In the genomic region with DNA sequence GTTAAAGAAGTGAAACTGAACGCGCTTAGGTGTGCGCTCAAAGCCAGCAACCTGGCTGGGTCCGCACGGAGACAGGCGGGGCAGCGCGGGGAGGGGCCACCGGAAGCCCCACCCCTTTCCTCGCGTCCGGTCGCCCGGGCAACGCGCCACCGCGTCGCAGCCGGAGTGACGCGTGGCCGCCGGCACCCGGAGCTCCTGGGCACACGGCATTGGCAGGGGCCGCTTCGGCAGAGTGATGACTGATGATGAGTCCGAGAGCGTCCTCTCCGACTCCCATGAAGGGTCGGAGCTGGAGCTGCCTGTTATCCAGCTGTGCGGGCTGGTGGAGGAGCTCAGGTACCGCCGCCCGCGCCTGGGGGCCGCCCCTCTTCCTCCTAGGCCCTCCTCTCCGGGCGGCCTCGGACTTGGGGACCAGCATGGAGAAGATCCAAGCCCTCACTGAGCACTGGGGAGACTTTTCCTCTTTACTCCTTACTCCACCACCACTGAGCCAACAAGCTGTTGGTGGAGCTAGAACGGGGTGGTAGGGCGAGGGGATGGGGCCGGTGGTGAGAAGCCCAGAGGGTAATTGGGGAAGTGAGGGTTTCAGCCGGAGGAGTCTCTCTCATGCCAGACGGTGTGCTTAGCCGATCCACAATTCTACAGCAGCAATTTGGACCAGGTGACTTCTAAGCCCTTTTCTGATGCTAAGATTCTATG, we compare ENCODE assay signal across 1 cellular context.
A peak's percentile ranks its signal among the peaks of the same experiment; 100 is the strongest.
TF ChIP-seq lines count a peak whose summit lies in the region.

No MANE protein-coding gene starts in this region.

TF ChIP-seq in HEK293, 187 proteins besides CTCF, POLR2A, EP300 and RAD21 (continued from another document):
- TF ChIP-seq, protein P1, sequence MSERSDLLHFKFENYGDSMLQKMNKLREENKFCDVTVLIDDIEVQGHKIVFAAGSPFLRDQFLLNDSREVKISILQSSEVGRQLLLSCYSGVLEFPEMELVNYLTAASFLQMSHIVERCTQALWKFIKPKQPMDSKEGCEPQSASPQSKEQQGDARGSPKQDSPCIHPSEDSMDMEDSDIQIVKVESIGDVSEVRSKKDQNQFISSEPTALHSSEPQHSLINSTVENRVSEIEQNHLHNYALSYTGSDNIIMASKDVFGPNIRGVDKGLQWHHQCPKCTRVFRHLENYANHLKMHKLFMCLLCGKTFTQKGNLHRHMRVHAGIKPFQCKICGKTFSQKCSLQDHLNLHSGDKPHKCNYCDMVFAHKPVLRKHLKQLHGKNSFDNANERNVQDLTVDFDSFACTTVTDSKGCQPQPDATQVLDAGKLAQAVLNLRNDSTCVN (tag by site-specific recombination; optimal IDR thresholded peaks at IDR 0.05): peak; percentile 53
- TF ChIP-seq ZFP3 (tag by site-specific recombination; IDR thresholded peaks at IDR 0.05; ENCODE audit: low read depth) (no peak), ZNF677 (tag by site-specific recombination; IDR thresholded peaks at IDR 0.05) (no peak), ZBTB48 (tag by site-specific recombination; IDR thresholded peaks at IDR 0.05) (0 out of 2 replicates have a peak, but pooled peaks have one; percentile 18), ZNF157 (tag by site-specific recombination; IDR thresholded peaks at IDR 0.05) (no peak), ZNF335 (tag by site-specific recombination; conservative IDR thresholded peaks at IDR 0.05) (peak; percentile 80), ZNF600 (tag by site-specific recombination; IDR thresholded peaks at IDR 0.05) (peak; percentile 52; the same call in 1 of the 2 replicates), SP2 (tag by site-specific recombination; IDR thresholded peaks at IDR 0.05) (peak; percentile 60), GLIS1 (tag by site-specific recombination; IDR thresholded peaks at IDR 0.05) (peak; percentile 47), SP3 (tag by site-specific recombination; IDR thresholded peaks at IDR 0.05) (peak; percentile 78), ZNF146 (tag by site-specific recombination; IDR thresholded peaks at IDR 0.05) (no peak), ZNF623 (tag by site-specific recombination; IDR thresholded peaks at IDR 0.05) (no peak), ZFP41 (tag by site-specific recombination; IDR thresholded peaks at IDR 0.05; ENCODE audit: borderline replicate concordance) (no peak), ZBTB20 (tag by site-specific recombination; IDR thresholded peaks at IDR 0.05) (peak; percentile 78), GLIS2 (tag by site-specific recombination; IDR thresholded peaks at IDR 0.05) (peak; percentile 21; the same call in 1 of the 2 replicates), ZNF169 (tag by site-specific recombination; IDR thresholded peaks at IDR 0.05) (no peak), YY2 (tag by site-specific recombination; IDR thresholded peaks at IDR 0.05) (no peak), ZFHX2 (tag by site-specific recombination; conservative IDR thresholded peaks at IDR 0.05) (no peak), ZNF629 (tag by site-specific recombination; IDR thresholded peaks at IDR 0.05) (peak; percentile 38; the same call in 1 of the 2 replicates), ZNF670 (tag by site-specific recombination; IDR thresholded peaks at IDR 0.05; ENCODE audit: low read depth) (no peak), ZNF660 (tag by site-specific recombination; IDR thresholded peaks at IDR 0.05) (peak; percentile 30; the same call in 1 of the 2 replicates), ZSCAN23 (tag by site-specific recombination; IDR thresholded peaks at IDR 0.05) (no peak), ZSCAN30 (tag by site-specific recombination; IDR thresholded peaks at IDR 0.05) (peak; percentile 6; the same call in 1 of the 2 replicates), KLF10 (tag by site-specific recombination; IDR thresholded peaks at IDR 0.05) (peak; percentile 17; the same call in 1 of the 2 replicates), ZNF843 (tag by site-specific recombination; IDR thresholded peaks at IDR 0.05) (no peak), ZNF423 (tag by site-specific recombination; IDR thresholded peaks at IDR 0.05) (no peak), ZNF341 (tag by site-specific recombination; IDR thresholded peaks at IDR 0.05; ENCODE audit: low read depth) (no peak), ZNF585B (tag by site-specific recombination; IDR thresholded peaks at IDR 0.05) (no peak), ZNF621 (tag by site-specific recombination; IDR thresholded peaks at IDR 0.05) (no peak)
- TF ChIP-seq, protein P2, sequence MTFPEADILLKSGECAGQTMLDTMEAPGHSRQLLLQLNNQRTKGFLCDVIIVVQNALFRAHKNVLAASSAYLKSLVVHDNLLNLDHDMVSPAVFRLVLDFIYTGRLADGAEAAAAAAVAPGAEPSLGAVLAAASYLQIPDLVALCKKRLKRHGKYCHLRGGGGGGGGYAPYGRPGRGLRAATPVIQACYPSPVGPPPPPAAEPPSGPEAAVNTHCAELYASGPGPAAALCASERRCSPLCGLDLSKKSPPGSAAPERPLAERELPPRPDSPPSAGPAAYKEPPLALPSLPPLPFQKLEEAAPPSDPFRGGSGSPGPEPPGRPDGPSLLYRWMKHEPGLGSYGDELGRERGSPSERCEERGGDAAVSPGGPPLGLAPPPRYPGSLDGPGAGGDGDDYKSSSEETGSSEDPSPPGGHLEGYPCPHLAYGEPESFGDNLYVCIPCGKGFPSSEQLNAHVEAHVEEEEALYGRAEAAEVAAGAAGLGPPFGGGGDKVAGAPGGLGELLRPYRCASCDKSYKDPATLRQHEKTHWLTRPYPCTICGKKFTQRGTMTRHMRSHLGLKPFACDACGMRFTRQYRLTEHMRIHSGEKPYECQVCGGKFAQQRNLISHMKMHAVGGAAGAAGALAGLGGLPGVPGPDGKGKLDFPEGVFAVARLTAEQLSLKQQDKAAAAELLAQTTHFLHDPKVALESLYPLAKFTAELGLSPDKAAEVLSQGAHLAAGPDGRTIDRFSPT (tag by site-specific recombination; IDR thresholded peaks at IDR 0.05): 0 out of 2 replicates have a peak, but pooled peaks have one; percentile 25
- TF ChIP-seq, protein P3, sequence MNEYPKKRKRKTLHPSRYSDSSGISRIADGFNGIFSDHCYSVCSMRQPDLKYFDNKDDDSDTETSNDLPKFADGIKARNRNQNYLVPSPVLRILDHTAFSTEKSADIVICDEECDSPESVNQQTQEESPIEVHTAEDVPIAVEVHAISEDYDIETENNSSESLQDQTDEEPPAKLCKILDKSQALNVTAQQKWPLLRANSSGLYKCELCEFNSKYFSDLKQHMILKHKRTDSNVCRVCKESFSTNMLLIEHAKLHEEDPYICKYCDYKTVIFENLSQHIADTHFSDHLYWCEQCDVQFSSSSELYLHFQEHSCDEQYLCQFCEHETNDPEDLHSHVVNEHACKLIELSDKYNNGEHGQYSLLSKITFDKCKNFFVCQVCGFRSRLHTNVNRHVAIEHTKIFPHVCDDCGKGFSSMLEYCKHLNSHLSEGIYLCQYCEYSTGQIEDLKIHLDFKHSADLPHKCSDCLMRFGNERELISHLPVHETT (tag by site-specific recombination; IDR thresholded peaks at IDR 0.05): no peak
- TF ChIP-seq, protein P4, sequence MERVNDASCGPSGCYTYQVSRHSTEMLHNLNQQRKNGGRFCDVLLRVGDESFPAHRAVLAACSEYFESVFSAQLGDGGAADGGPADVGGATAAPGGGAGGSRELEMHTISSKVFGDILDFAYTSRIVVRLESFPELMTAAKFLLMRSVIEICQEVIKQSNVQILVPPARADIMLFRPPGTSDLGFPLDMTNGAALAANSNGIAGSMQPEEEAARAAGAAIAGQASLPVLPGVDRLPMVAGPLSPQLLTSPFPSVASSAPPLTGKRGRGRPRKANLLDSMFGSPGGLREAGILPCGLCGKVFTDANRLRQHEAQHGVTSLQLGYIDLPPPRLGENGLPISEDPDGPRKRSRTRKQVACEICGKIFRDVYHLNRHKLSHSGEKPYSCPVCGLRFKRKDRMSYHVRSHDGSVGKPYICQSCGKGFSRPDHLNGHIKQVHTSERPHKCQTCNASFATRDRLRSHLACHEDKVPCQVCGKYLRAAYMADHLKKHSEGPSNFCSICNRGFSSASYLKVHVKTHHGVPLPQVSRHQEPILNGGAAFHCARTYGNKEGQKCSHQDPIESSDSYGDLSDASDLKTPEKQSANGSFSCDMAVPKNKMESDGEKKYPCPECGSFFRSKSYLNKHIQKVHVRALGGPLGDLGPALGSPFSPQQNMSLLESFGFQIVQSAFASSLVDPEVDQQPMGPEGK (tag by site-specific recombination; IDR thresholded peaks at IDR 0.05): peak; percentile 67
- TF ChIP-seq, protein P5, sequence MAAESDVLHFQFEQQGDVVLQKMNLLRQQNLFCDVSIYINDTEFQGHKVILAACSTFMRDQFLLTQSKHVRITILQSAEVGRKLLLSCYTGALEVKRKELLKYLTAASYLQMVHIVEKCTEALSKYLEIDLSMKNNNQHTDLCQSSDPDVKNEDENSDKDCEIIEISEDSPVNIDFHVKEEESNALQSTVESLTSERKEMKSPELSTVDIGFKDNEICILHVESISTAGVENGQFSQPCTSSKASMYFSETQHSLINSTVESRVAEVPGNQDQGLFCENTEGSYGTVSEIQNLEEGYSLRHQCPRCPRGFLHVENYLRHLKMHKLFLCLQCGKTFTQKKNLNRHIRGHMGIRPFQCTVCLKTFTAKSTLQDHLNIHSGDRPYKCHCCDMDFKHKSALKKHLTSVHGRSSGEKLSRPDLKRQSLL (tag by site-specific recombination; IDR thresholded peaks at IDR 0.05): 0 out of 2 replicates have a peak, but pooled peaks have one; percentile 28
- TF ChIP-seq, protein P6, sequence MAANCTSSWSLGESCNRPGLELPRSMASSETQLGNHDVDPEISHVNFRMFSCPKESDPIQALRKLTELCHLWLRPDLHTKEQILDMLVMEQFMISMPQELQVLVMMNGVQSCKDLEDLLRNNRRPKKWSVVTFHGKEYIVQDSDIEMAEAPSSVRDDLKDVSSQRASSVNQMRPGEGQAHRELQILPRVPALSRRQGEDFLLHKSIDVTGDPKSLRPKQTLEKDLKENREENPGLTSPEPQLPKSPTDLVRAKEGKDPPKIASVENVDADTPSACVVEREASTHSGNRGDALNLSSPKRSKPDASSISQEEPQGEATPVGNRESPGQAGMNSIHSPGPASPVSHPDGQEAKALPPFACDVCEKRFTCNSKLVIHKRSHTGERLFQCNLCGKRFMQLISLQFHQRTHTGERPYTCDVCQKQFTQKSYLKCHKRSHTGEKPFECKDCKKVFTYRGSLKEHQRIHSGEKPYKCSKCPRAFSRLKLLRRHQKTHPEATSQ (tag by site-specific recombination; IDR thresholded peaks at IDR 0.05): no peak
- TF ChIP-seq, protein P7, sequence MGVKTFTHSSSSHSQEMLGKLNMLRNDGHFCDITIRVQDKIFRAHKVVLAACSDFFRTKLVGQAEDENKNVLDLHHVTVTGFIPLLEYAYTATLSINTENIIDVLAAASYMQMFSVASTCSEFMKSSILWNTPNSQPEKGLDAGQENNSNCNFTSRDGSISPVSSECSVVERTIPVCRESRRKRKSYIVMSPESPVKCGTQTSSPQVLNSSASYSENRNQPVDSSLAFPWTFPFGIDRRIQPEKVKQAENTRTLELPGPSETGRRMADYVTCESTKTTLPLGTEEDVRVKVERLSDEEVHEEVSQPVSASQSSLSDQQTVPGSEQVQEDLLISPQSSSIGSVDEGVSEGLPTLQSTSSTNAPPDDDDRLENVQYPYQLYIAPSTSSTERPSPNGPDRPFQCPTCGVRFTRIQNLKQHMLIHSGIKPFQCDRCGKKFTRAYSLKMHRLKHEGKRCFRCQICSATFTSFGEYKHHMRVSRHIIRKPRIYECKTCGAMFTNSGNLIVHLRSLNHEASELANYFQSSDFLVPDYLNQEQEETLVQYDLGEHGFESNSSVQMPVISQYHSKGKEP (tag by site-specific recombination; IDR thresholded peaks at IDR 0.05): no peak
- TF ChIP-seq, protein P8, sequence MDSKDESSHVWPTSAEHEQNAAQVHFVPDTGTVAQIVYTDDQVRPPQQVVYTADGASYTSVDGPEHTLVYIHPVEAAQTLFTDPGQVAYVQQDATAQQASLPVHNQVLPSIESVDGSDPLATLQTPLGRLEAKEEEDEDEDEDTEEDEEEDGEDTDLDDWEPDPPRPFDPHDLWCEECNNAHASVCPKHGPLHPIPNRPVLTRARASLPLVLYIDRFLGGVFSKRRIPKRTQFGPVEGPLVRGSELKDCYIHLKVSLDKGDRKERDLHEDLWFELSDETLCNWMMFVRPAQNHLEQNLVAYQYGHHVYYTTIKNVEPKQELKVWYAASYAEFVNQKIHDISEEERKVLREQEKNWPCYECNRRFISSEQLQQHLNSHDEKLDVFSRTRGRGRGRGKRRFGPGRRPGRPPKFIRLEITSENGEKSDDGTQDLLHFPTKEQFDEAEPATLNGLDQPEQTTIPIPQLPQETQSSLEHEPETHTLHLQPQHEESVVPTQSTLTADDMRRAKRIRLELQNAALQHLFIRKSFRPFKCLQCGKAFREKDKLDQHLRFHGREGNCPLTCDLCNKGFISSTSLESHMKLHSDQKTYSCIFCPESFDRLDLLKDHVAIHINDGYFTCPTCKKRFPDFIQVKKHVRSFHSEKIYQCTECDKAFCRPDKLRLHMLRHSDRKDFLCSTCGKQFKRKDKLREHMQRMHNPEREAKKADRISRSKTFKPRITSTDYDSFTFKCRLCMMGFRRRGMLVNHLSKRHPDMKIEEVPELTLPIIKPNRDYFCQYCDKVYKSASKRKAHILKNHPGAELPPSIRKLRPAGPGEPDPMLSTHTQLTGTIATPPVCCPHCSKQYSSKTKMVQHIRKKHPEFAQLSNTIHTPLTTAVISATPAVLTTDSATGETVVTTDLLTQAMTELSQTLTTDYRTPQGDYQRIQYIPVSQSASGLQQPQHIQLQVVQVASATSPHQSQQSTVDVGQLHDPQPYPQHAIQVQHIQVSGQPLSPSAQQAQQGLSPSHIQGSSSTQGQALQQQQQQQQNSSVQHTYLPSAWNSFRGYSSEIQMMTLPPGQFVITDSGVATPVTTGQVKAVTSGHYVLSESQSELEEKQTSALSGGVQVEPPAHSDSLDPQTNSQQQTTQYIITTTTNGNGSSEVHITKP (tag by site-specific recombination; IDR thresholded peaks at IDR 0.05): peak; percentile 97
